6 cellular contexts compared by ENCODE assay signal in the genomic region with DNA sequence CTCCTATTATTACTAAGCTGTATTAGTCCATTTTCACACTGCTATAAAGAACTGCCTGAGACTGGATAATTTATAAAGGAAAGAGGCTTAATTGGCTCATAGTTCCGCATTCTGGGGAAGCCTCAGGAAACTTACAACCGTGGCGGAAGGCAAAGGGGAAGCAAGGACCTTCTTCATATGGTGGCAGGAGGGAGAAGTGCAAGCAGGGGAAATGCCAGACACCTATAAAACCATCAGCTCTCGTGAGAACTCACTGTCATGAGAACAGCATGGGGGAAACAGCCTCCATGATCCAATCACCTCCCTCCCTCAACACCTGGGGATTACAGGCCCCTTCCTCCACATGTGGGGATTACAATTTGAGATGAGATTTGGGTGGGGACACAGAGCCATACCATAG. TPM values are rescaled to one million over a fixed set of nuclear protein-coding genes. Genes with fewer than 3 reads are reported as not detected.
"Had no signal": no experiment of that assay in that cellular context is flagged by ENCODE, and none has a peak within 500 bp of the region (broad histone marks: within the 10 kb centered on the region; RNA-seq: fewer than 3 reads in every experiment).

No MANE protein-coding gene starts in this region.

RNA-seq across cellular contexts. Expression of gene BARX2, which starts 47.9 kb away (rescaled TPM):
- total RNA-seq: activated B cell treated with CpG ODN at 0.5 μM for 24 hours, aorta, cerebellum, Right ventricle myocardium inferior, T-helper 17 cell had no signal
- polyA plus RNA-seq: SK-N-SH had no signal
